ENCODE assay signal across 30 cellular contexts in the genomic region with DNA sequence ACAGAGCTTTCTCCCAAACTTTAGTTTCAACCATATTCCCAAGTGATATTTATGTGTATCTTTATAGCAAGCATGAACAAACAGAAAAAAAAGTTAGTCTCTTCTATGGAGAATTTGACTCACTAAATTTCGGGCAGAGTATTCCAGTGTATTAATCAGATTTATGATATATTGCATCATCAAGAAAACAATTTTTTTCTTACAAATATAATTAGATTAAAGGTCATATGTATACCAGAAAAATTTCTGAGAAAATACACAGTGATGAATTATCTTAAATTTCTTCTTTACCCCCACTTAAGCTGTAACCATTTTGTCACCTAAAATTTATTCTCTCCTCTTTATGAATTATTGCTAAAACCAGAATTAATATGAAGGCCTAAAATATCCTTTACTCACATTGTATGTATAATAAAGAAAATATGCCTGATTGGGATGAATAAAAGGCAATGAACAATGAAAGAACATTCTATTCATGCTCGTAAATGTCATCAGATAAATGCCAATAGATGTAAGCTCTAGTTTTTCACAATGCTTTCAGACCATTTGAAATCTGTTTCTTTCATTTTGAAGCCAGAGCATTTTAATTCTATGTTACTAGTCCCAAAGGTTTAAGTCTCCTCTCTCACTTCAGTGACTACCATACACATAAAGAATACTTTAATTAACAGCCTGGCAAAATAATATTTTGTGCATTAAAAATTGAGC.
"Had no signal": no experiment of that assay in that cellular context is flagged by ENCODE, and none has a peak within 500 bp of the region (broad histone marks: within the 10 kb centered on the region; RNA-seq: fewer than 3 reads in every experiment).

No MANE protein-coding gene starts in this region.

- H3K27ac ChIP-seq: brain microvascular endothelial cell, SJCRH30, SK-N-MC had no signal

- H3K36me3 ChIP-seq: brain microvascular endothelial cell, MG63, SJCRH30 had no signal

- H3K27me3 ChIP-seq: brain microvascular endothelial cell, MG63, SJCRH30 had no signal

- DNase-seq: activated CD4-positive, alpha-beta T cell treated with anti-CD3 and anti-CD28 coated beads, Interleukin-2, amount 10 ng/mL, durations not matched to agents 24 days and 14 days; activated CD4-positive, alpha-beta T cell treated with anti-CD3 and anti-CD28 coated beads, Interleukin-2, amount 50 U/mL, for 4 hours; activated CD8-positive, alpha-beta T cell treated with anti-CD3 and anti-CD28 coated beads for 36 hours; activated effector memory CD4-positive, alpha-beta T cell treated with anti-CD3 and anti-CD28 coated beads, Interleukin-2, amount 50 U/mL, for 16 hours; activated naive CD4-positive, alpha-beta T cell; activated naive CD4-positive, alpha-beta T cell treated with anti-CD3 and anti-CD28 coated beads, Interleukin-2, amount 50 U/mL, for 16 hours; activated naive CD8-positive, alpha-beta T cell treated with anti-CD3 and anti-CD28 coated beads for 36 hours; activated T-cell treated with anti-CD3 and anti-CD28 coated beads, Interleukin-2, amount 50 U/mL, for 1 hour; activated T-cell treated with anti-CD3 and anti-CD28 coated beads, Interleukin-2, amount 50 U/mL, for 72 hours; amniotic stem cell; aorta; brain microvascular endothelial cell; central memory CD4-positive, alpha-beta T cell; Kasumi-1; MG63; MV-4-11; NCI-H1092; NCI-H1436 treated with DMSO at 0.1 percent for 48 hours; NCI-H1694 treated with DMSO at 0.1 percent for 48 hours; NCI-H2029; NCI-H345; NCI-H524 treated with DMSO at 0.1 percent for 48 hours; NK-92 treated with Interleukin-12 subunit alpha and Interleukin-12 subunit beta, amount 100 ng/mL, for 24 hours; SHP77; SJCRH30; T-cell; T-helper 17 cell; T1000 had no signal

- ATAC-seq: activated CD8-positive, alpha-beta T cell treated with anti-CD3 and anti-CD28 coated beads for 36 hours; activated T-cell treated with anti-CD3 and anti-CD28 coated beads, Interleukin-2, amount 50 U/mL, for 72 hours; activated T-helper 17 cell treated with anti-CD3 and anti-CD28 coated beads, Interleukin-2, amount 50 U/mL, for 72 hours; T-cell; T-helper 17 cell had no signal

- H3K4me1 ChIP-seq: SJCRH30 had no signal

- H3K4me3 ChIP-seq: MG63, SJCRH30, SK-N-MC had no signal

- H3K9me3 ChIP-seq: MG63, SJCRH30 had no signal
